ENCODE assay signal across 8 cellular contexts in the genomic region with DNA sequence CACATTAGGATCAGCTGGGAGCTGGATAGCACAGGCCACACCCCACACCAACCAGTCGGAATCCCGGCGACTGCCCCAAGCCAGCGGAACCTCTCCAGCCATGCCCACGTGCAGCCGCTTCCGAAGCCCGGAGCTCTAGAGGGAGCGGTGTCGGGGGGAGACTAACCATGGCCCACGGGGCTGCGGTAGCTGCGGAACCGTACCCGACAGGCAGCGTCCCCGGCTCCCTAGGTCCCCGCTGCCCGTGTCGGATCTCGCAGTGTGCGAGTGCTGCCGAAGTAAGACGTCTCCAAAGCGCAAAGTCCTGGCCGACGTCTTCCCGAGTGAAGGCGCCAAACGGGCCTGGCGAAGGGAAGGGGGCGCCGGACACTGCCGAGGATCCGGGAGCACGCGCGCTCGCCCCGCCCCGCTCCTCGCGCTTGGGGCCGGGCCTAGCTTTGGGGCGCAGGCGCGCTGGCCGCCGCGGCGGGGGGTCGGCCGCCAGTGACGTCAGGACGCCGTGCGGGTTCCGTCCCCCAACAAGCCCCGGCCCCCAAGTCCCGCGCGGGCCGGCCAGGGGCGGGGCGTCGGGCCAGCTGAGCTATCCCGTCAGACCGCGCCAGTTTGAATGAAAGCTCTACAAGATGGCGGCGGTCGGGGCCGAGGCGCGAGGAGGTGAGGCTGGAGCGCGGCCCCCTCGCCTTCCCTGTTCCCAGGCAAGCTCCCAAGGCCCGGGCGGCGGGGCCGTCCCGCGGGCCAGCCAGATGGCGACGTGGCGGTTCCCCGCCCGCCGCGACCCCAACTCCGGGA. TPM values are rescaled to one million over a fixed set of nuclear protein-coding genes. Genes with fewer than 3 reads are reported as not detected.
DNase-seq lines count a peak whose midpoint lies in the region; ATAC-seq, FAIRE-seq and TF ChIP-seq lines count a peak whose summit lies in the region.

TSS of gene SUV39H2 (plus strand) at position 601 of the 789 bp plus-strand sequence. CDS start at position 624, 23 bp downstream.

- WGBS in HepG2 (ENCODE audit: low lambda C conversion rate), result 1% methylated on average over 13 of the region's 92 CpGs

- H3K9me3 Mint-ChIP-seq in dendritic cell treated with granulocyte-macrophage colony-stimulating factor and Interleukin-4, amounts not matched to agents 40 ng/mL and 50 ng/mL, for 4 days, result no peaks in the 10 kb centered on the region

- H3K4me1 ChIP-seq in HepG2 (ENCODE audit: insufficient read depth, low read length), result peaks cover 38% of the 10 kb centered on the region

- peaks cover 41% of the 10 kb centered on the region for H3K4me1 Mint-ChIP-seq in dendritic cell treated with granulocyte-macrophage colony-stimulating factor and Interleukin-4, amounts not matched to agents 40 ng/mL and 50 ng/mL, for 4 days (ENCODE audit: low read depth)

- no peak for FAIRE-seq in HepG2 (lab: Jason Lieb, UNC)

- CTCF ChIA-PET in HepG2 (lab: Yijun Ruan, JAX; ENCODE audit: low intra/inter-chr PET ratio, low total read pairs), result no interaction called here

- peak; percentile 85 to 94 for TF ChIP-seq POLR2A in HepG2 (IDR thresholded peaks at IDR 0.05; ENCODE audit: insufficient read depth in 1 of 2, low read depth in 2 of 2, low read length in 2 of 2)

- no peaks in the 10 kb centered on the region for H3K36me3 ChIP-seq in HepG2 (replicated peaks in 1 of 2; ENCODE audit: control insufficient read depth in 1 of 2, insufficient read depth in 2 of 2, low read length in 2 of 2)

- H3K27ac Mint-ChIP-seq in dendritic cell treated with granulocyte-macrophage colony-stimulating factor and Interleukin-4, amounts not matched to agents 40 ng/mL and 50 ng/mL, for 4 days, result peak within 1 kb of the TSS; percentile 94

- intact Hi-C loops in dendritic cell treated with granulocyte-macrophage colony-stimulating factor and Interleukin-4, amounts not matched to agents 40 ng/mL and 50 ng/mL, for 4 days (cut with micrococcal nuclease), result loop anchor here (1.0 to 2.0 kb wide), 4 partner anchors 40 to 274 kb away; partner anchors contain the start of genes CDNF, DCLRE1C, HSPA14 and MSANTD7
- intact Hi-C loops in HepG2 (cut with micrococcal nuclease; ENCODE audit: unreplicated experiment), result loop anchor here (1.0 to 10.0 kb wide), 3 partner anchors 26 to 76 kb away; partner anchors contain the start of genes DCLRE1C and MEIG1

- H4K20me1 ChIP-seq in HepG2 (ENCODE audit: insufficient read depth, low read length), result no peaks in the 10 kb centered on the region

- peak; percentile 53 for TF ChIP-seq CTCF in HepG2 (CRISPR knock-in tag; IDR thresholded peaks at IDR 0.05)

- peak; percentile 89 for ATAC-seq in GM19438 (IDR thresholded peaks at IDR 0.05; ENCODE audit: low read depth, unreplicated experiment)
- ATAC-seq in HG03571 (IDR thresholded peaks at IDR 0.05; ENCODE audit: unreplicated experiment), result peak; percentile 87
- ATAC-seq in HepG2, result peak; percentile 91

- peaks cover 57% of the 10 kb centered on the region for H3K79me2 ChIP-seq in HepG2 (ENCODE audit: insufficient read depth, low read length)

- peak within 1 kb of the TSS; percentile 98 for H3K9ac ChIP-seq in HepG2 (ENCODE audit: insufficient read depth, low read depth, low read length)

- H3K27ac ChIP-seq in HepG2 (ENCODE audit: extremely low read length, insufficient read depth, low read length), result peak within 1 kb of the TSS; percentile 97

- H3K27me3 ChIP-seq in HepG2 (ENCODE audit: control insufficient read depth in 1 of 2, insufficient read depth in 2 of 2, low read length in 2 of 2), result no peaks in the 10 kb centered on the region; a peak in 1 of 5 replicates

- no peaks in the 10 kb centered on the region for H3K27me3 Mint-ChIP-seq in dendritic cell treated with granulocyte-macrophage colony-stimulating factor and Interleukin-4, amounts not matched to agents 40 ng/mL and 50 ng/mL, for 4 days

- H3K4me3 ChIP-seq in HepG2 (replicated peaks in 1 of 3; ENCODE audit: insufficient read depth in 1 of 3, low read depth in 2 of 3, low read length in 3 of 3), result peak within 1 kb of the TSS; percentile 76 to 98 (median 91)

- no peak within 1 kb of the TSS for H2AFZ ChIP-seq in HepG2 (ENCODE audit: low read length)

- H3K4me3 Mint-ChIP-seq in dendritic cell treated with granulocyte-macrophage colony-stimulating factor and Interleukin-4, amounts not matched to agents 40 ng/mL and 50 ng/mL, for 4 days, result peak within 1 kb of the TSS; percentile 97

- in situ Hi-C loops in HepG2 (cut with HindIII; ENCODE audit: extremely low pct_ligation_motif_present, low pct_unique_long_range_greater_than_20kb), result no loop called here

- peaks cover 28% of the 10 kb centered on the region for H3K36me3 Mint-ChIP-seq in dendritic cell treated with granulocyte-macrophage colony-stimulating factor and Interleukin-4, amounts not matched to agents 40 ng/mL and 50 ng/mL, for 4 days (ENCODE audit: low read depth)

- BruUV-seq in HepG2 (replicated peaks; lab: Mats Ljungman, UMichigan), result no TSS peak

- POLR2A ChIA-PET in HepG2 (lab: Yijun Ruan, JAX), result interaction anchor here (0.6 to 3.0 kb wide), 11 partner anchors 12 to 329 kb away, joined by 3 to 54 read pairs (median 4); partner anchors contain the start of genes CDNF, DCLRE1C, HSPA14 and MEIG1

- TF ChIP-seq EP300 in HepG2 (IDR thresholded peaks at IDR 0.05; ENCODE audit: low read depth in 2 of 2, low read length in 2 of 2), result no peak
- no peak; the same call in none of the 2 replicates for TF ChIP-seq EP300 in HepG2 (CRISPR knock-in tag; IDR thresholded peaks at IDR 0.05; ENCODE audit: borderline replicate concordance)

- 0 out of 2 replicates have a peak, but pooled peaks have one; percentile 21 for TF ChIP-seq RAD21 in HepG2 (CRISPR knock-in tag; IDR thresholded peaks at IDR 0.05)

- peak within 1 kb of the TSS; percentile 86 for H3K4me2 ChIP-seq in HepG2 (ENCODE audit: low read depth, low read length)

- DNase-seq in CD1c-positive myeloid dendritic cell (ENCODE audit: extremely low spot score), result peak; percentile 98
- peak; percentile 94 for DNase-seq in NCI-H774 (lab: John Stamatoyannopoulos, UW)
- peak; percentile 87 to 89 for DNase-seq in activated CD4-positive, alpha-beta T cell treated with anti-CD3 and anti-CD28 coated beads, Interleukin-2, amount 50 U/mL, for 4 hours
- peak; percentile 87 for DNase-seq in HepG2 (ENCODE audit: low spot score)
- peak; percentile 84 to 92 for DNase-seq in stimulated activated CD4-positive, alpha-beta T cell treated with anti-CD3 and anti-CD28 coated beads, Interleukin-2, amount 100 ng/mL, for 48 hours

- no peaks in the 10 kb centered on the region for H3K9me3 ChIP-seq in HepG2 (ENCODE audit: low read length)

TF ChIP-seq in HepG2, 621 proteins besides CTCF, POLR2A, EP300 and RAD21 (continues in another document):
- peak; percentile 80; the same call in 1 of the 2 replicates for TF ChIP-seq HOXA5 (CRISPR knock-in tag; IDR thresholded peaks at IDR 0.05)
- peak; percentile 55; the same call in 1 of the 2 replicates for TF ChIP-seq ZNF367 (CRISPR knock-in tag; IDR thresholded peaks at IDR 0.05; ENCODE audit: borderline replicate concordance)
- TF ChIP-seq MEF2D (CRISPR knock-in tag; IDR thresholded peaks at IDR 0.05), result peak; percentile 78
- TF ChIP-seq TRIM24 (CRISPR knock-in tag; IDR thresholded peaks at IDR 0.05), result no peak
- TF ChIP-seq, protein P1, sequence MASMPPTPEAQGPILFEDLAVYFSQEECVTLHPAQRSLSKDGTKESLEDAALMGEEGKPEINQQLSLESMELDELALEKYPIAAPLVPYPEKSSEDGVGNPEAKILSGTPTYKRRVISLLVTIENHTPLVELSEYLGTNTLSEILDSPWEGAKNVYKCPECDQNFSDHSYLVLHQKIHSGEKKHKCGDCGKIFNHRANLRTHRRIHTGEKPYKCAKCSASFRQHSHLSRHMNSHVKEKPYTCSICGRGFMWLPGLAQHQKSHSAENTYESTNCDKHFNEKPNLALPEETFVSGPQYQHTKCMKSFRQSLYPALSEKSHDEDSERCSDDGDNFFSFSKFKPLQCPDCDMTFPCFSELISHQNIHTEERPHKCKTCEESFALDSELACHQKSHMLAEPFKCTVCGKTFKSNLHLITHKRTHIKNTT (CRISPR knock-in tag; IDR thresholded peaks at IDR 0.05), result no peak

RNA-seq across cellular contexts. Expression of gene SUV39H2, which starts in this region (rescaled TPM):
- total RNA-seq in HepG2 (2016; rRNA removed; fragmentation: Illumina TruSeq; extraction: Trizol), result 44.3 and 68.8 TPM in 2 replicates
- total RNA-seq in HepG2 (2016; cell fraction: cytosol; rRNA removed; fragmentation: Illumina TruSeq; extraction: Trizol; ENCODE audit: low read depth), result 20.7 and 23.6 TPM in 2 replicates
- total RNA-seq in HepG2 (2016; cell fraction: insoluble cytoplasmic fraction; rRNA removed; fragmentation: Illumina TruSeq; extraction: Trizol), result 42.7 and 64.8 TPM in 2 replicates
- total RNA-seq in HepG2 (2016; cell fraction: membrane; rRNA removed; fragmentation: Illumina TruSeq; extraction: Trizol), result 49.3 and 50.1 TPM in 2 replicates
- 30.7 and 31.3 TPM in 2 replicates for total RNA-seq in HepG2 (2016; cell fraction: nucleus; rRNA removed; fragmentation: Illumina TruSeq; extraction: Trizol)
- polyA plus RNA-seq in HepG2 (2011; rRNA removed), result 5.9 and 9.0 TPM in 2 replicates
- 3.1 and 5.2 TPM in 2 replicates for polyA plus RNA-seq in HepG2 (2011; cell fraction: cytosol; rRNA removed)
- polyA plus RNA-seq in HepG2 (2011; cell fraction: nucleus; rRNA removed), result 4.5 and 5.0 TPM in 2 replicates
- 12.7 and 17.6 TPM in 2 replicates for polyA plus RNA-seq in HepG2 (2012)
- polyA plus RNA-seq in HepG2 (2016; cell fraction: cytosol; fragmentation: Illumina TruSeq; extraction: Trizol; ENCODE audit: low read depth), result 13.6 and 17.0 TPM in 2 replicates
- polyA plus RNA-seq in HepG2 (2016; cell fraction: insoluble cytoplasmic fraction; fragmentation: Illumina TruSeq; extraction: Trizol; ENCODE audit: low read depth), result 54.6 and 59.6 TPM in 2 replicates
- polyA plus RNA-seq in HepG2 (2016; cell fraction: membrane; fragmentation: Illumina TruSeq; extraction: Trizol; ENCODE audit: low read depth), result 29.4 and 34.4 TPM in 2 replicates
- 25.2 and 27.2 TPM in 2 replicates for polyA plus RNA-seq in HepG2 (2016; cell fraction: nucleus; fragmentation: Illumina TruSeq; extraction: Trizol; ENCODE audit: insufficient read depth, low read depth)
- 14.8 and 22.1 TPM in 2 replicates for polyA minus RNA-seq in HepG2 (2011; rRNA and poly(A)+ RNA removed; ENCODE audit: low replicate concordance)
- polyA minus RNA-seq in HepG2 (2011; cell fraction: cytosol; rRNA and poly(A)+ RNA removed), result 12.4 and 12.8 TPM in 2 replicates
- polyA minus RNA-seq in HepG2 (2011; cell fraction: nucleus; rRNA and poly(A)+ RNA removed), result 27.1 and 31.3 TPM in 2 replicates

Comparison
In these comparisons a context has a peak if more than half of its experiments do, and no peak if none do; other contexts are left out.
1. Peak in every context shown above with its lines: DNase-seq, ATAC-seq, H3K4me3 ChIP-seq and H3K27ac ChIP-seq.